In genomic region chr17:13601317-13601775, GRCh38 we compare ENCODE assay signal across 8 cellular contexts. TPM values are rescaled to one million over a fixed set of nuclear protein-coding genes. Genes with fewer than 3 reads are reported as not detected.
DNase-seq lines count a peak whose midpoint lies in the region; ATAC-seq and TF ChIP-seq lines count a peak whose summit lies in the region.

No MANE protein-coding gene starts in this region.

- peaks cover 68% of the 10 kb centered on the region for H3K27me3 Mint-ChIP-seq in activated T-cell treated with anti-CD3 and anti-CD28 coated beads, Interleukin-2, amount 50 U/mL, for 72 hours (ENCODE audit: low read depth)

- peak overlapping the region; percentile 79 to 80 for H3K4me3 Mint-ChIP-seq in activated T-cell treated with anti-CD3 and anti-CD28 coated beads, Interleukin-2, amount 50 U/mL, for 72 hours

- peaks cover 10% of the 10 kb centered on the region for H3K4me1 Mint-ChIP-seq in activated T-cell treated with anti-CD3 and anti-CD28 coated beads, Interleukin-2, amount 50 U/mL, for 72 hours (ENCODE audit: low read depth)

- no peaks in the 10 kb centered on the region for H3K9me3 ChIP-seq in gastrocnemius medialis

- no peak for TF ChIP-seq POLR2A in gastrocnemius medialis (IDR thresholded peaks at IDR 0.05)

- H3K27ac ChIP-seq in gastrocnemius medialis = no peak overlapping the region

- H3K36me3 ChIP-seq in H7 (replicated peaks; ENCODE audit: control insufficient read depth, insufficient read depth, low read length) (no peaks in the 10 kb centered on the region; the same call in 1 of the 2 replicates), gastrocnemius medialis (no peaks in the 10 kb centered on the region)

- intact Hi-C loops in gastrocnemius medialis (cut with DNase I; ENCODE audit: low total_unique reads) = no loop called here

- H3K4me3 ChIP-seq in H7 (ENCODE audit: insufficient read depth, low read depth, low read length) (peak overlapping the region; percentile 80), gastrocnemius medialis (peak overlapping the region; percentile 39 to 51 (median 49))

- TF ChIP-seq CTCF in gastrocnemius medialis (IDR thresholded peaks at IDR 0.05 in 4 of 5, conservative IDR thresholded peaks at IDR 0.05 in 1 of 5) = no peak

- DNase-seq in H7 = peak; percentile 64
- peak; percentile 15 to 29 for DNase-seq in activated T-cell treated with anti-CD3 and anti-CD28 coated beads, Interleukin-2, amount 50 U/mL, for 72 hours
- DNase-seq in hepatic stellate cell (ENCODE audit: low spot score) = peak; percentile 26
- DNase-seq in gastrocnemius medialis = no peak
- no peak for DNase-seq in NCI-H1694 treated with DMSO at 0.1 percent for 48 hours (lab: John Stamatoyannopoulos, UW)
- no peak for DNase-seq in C1 segment of cervical spinal cord (lab: John Stamatoyannopoulos, UW)

- no peak overlapping the region for H3K27ac Mint-ChIP-seq in activated T-cell treated with anti-CD3 and anti-CD28 coated beads, Interleukin-2, amount 50 U/mL, for 72 hours

- H3K36me3 Mint-ChIP-seq in activated T-cell treated with anti-CD3 and anti-CD28 coated beads, Interleukin-2, amount 50 U/mL, for 72 hours (ENCODE audit: insufficient read depth in 2 of 2) = no peaks in the 10 kb centered on the region

- peaks cover 0 to 9% of the 10 kb centered on the region in 2 donors for H3K4me1 ChIP-seq in gastrocnemius medialis

- peak; percentile 63 to 66 for ATAC-seq in activated T-cell treated with anti-CD3 and anti-CD28 coated beads, Interleukin-2, amount 50 U/mL, for 72 hours (replicated peaks in 1 of 2)
- ATAC-seq in gastrocnemius medialis (no peak), HG02610 (IDR thresholded peaks at IDR 0.05; ENCODE audit: unreplicated experiment) (no peak), HG03571 (IDR thresholded peaks at IDR 0.05; ENCODE audit: unreplicated experiment) (no peak)

- in situ Hi-C loops in gastrocnemius medialis (cut with MboI; ENCODE audit: low sequenced_read_pairs in 4 of 4) = no loop called here

- no peaks in the 10 kb centered on the region for H3K9me3 Mint-ChIP-seq in activated T-cell treated with anti-CD3 and anti-CD28 coated beads, Interleukin-2, amount 50 U/mL, for 72 hours

- peaks cover 20% of the 10 kb centered on the region for H3K27me3 ChIP-seq in H7 (ENCODE audit: control insufficient read depth, insufficient read depth, low read length)
- peaks cover 22 to 52% (median 50%) of the 10 kb centered on the region in 3 donors for H3K27me3 ChIP-seq in gastrocnemius medialis

RNA-seq across cellular contexts. Expression of gene HS3ST3A1, which starts 0.4 kb away (rescaled TPM):
- 10.4 and 11.5 TPM in 2 replicates for total RNA-seq in H7 (2014; rRNA removed; shearing (Covaris generic))
- total RNA-seq in activated T-cell treated with anti-CD3 and anti-CD28 coated beads, Interleukin-2, amount 50 U/mL, for 72 hours = 1 to 10 TPM in 1 of 2 donors, under 1 TPM in 1; 0.72 to 1.5 TPM
- total RNA-seq in gastrocnemius medialis = 1 to 10 TPM in 2 of 4 donors, under 1 TPM in 2; 0.23 to 1.4 (median 0.85) TPM

Comparison
In these comparisons a context has a peak if more than half of its experiments do, and no peak if none do; other contexts are left out.
1. DNase-seq: peak in H7 (single experiment), activated T-cell treated with anti-CD3 and anti-CD28 coated beads, Interleukin-2, amount 50 U/mL, for 72 hours (2 of 2) and hepatic stellate cell (single experiment); none in gastrocnemius medialis (0 of 2), NCI-H1694 treated with DMSO at 0.1 percent for 48 hours (single experiment) and C1 segment of cervical spinal cord (0 of 14).
2. ATAC-seq: peak in activated T-cell treated with anti-CD3 and anti-CD28 coated beads, Interleukin-2, amount 50 U/mL, for 72 hours (2 of 2); none in gastrocnemius medialis (0 of 2), HG02610 (single experiment) and HG03571 (single experiment).